In genomic region chr7:75688200-75689136, GRCh38 we compare ENCODE assay signal across 2 cellular contexts.
TF ChIP-seq lines count a peak whose summit lies in the region.

No MANE protein-coding gene starts in this region.

TF ChIP-seq in SK-N-SH, 30 proteins besides CTCF, POLR2A, EP300 and RAD21:
- TF ChIP-seq, protein P1, sequence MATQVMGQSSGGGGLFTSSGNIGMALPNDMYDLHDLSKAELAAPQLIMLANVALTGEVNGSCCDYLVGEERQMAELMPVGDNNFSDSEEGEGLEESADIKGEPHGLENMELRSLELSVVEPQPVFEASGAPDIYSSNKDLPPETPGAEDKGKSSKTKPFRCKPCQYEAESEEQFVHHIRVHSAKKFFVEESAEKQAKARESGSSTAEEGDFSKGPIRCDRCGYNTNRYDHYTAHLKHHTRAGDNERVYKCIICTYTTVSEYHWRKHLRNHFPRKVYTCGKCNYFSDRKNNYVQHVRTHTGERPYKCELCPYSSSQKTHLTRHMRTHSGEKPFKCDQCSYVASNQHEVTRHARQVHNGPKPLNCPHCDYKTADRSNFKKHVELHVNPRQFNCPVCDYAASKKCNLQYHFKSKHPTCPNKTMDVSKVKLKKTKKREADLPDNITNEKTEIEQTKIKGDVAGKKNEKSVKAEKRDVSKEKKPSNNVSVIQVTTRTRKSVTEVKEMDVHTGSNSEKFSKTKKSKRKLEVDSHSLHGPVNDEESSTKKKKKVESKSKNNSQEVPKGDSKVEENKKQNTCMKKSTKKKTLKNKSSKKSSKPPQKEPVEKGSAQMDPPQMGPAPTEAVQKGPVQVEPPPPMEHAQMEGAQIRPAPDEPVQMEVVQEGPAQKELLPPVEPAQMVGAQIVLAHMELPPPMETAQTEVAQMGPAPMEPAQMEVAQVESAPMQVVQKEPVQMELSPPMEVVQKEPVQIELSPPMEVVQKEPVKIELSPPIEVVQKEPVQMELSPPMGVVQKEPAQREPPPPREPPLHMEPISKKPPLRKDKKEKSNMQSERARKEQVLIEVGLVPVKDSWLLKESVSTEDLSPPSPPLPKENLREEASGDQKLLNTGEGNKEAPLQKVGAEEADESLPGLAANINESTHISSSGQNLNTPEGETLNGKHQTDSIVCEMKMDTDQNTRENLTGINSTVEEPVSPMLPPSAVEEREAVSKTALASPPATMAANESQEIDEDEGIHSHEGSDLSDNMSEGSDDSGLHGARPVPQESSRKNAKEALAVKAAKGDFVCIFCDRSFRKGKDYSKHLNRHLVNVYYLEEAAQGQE (IDR thresholded peaks at IDR 0.05; ENCODE audit: low read depth, low read length) = no peak
- TF ChIP-seq RCOR1 (IDR thresholded peaks at IDR 0.05; ENCODE audit: low read length) = no peak
- no peak for TF ChIP-seq TCF12 (IDR thresholded peaks at IDR 0.05)
- TF ChIP-seq, protein P2, sequence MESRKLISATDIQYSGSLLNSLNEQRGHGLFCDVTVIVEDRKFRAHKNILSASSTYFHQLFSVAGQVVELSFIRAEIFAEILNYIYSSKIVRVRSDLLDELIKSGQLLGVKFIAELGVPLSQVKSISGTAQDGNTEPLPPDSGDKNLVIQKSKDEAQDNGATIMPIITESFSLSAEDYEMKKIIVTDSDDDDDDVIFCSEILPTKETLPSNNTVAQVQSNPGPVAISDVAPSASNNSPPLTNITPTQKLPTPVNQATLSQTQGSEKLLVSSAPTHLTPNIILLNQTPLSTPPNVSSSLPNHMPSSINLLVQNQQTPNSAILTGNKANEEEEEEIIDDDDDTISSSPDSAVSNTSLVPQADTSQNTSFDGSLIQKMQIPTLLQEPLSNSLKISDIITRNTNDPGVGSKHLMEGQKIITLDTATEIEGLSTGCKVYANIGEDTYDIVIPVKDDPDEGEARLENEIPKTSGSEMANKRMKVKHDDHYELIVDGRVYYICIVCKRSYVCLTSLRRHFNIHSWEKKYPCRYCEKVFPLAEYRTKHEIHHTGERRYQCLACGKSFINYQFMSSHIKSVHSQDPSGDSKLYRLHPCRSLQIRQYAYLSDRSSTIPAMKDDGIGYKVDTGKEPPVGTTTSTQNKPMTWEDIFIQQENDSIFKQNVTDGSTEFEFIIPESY (IDR thresholded peaks at IDR 0.05; ENCODE audit: borderline replicate concordance, low read depth) = no peak
- TF ChIP-seq FOSL2 (IDR thresholded peaks at IDR 0.05; ENCODE audit: borderline replicate concordance, low read depth) = no peak
- no peak for TF ChIP-seq NRF1 (IDR thresholded peaks at IDR 0.05; ENCODE audit: low read depth, low read length)
- no peak for TF ChIP-seq MXI1 (IDR thresholded peaks at IDR 0.05; ENCODE audit: low read depth, low read length)
- no peak for TF ChIP-seq SIN3A (IDR thresholded peaks at IDR 0.05; ENCODE audit: borderline replicate concordance, low read depth, low read length)
- TF ChIP-seq YY1 (IDR thresholded peaks at IDR 0.05; ENCODE audit: low read depth) = no peak
- no peak for TF ChIP-seq RXRA (IDR thresholded peaks at IDR 0.05; ENCODE audit: borderline replicate concordance, low read depth)
- TF ChIP-seq NFIC (IDR thresholded peaks at IDR 0.05; ENCODE audit: borderline replicate concordance) = no peak
- no peak for TF ChIP-seq FOXM1 (IDR thresholded peaks at IDR 0.05; ENCODE audit: low read depth)
- TF ChIP-seq POLR2AphosphoS5 (IDR thresholded peaks at IDR 0.05; ENCODE audit: low read depth, low read length) = no peak
- TF ChIP-seq SMC3 (IDR thresholded peaks at IDR 0.05; ENCODE audit: low read depth, low read length) = no peak
- no peak for TF ChIP-seq TEAD4 (IDR thresholded peaks at IDR 0.05; ENCODE audit: borderline replicate concordance, insufficient read depth)
- TF ChIP-seq ELF1 (IDR thresholded peaks at IDR 0.05) = no peak
- TF ChIP-seq FOXJ3 (CRISPR knock-in tag; IDR thresholded peaks at IDR 0.05) = no peak
- no peak for TF ChIP-seq CHD2 (IDR thresholded peaks at IDR 0.05; ENCODE audit: low read length, partially characterized antibody)
- no peak for TF ChIP-seq GABPA (IDR thresholded peaks at IDR 0.05; ENCODE audit: low read depth)
- TF ChIP-seq, protein P3, sequence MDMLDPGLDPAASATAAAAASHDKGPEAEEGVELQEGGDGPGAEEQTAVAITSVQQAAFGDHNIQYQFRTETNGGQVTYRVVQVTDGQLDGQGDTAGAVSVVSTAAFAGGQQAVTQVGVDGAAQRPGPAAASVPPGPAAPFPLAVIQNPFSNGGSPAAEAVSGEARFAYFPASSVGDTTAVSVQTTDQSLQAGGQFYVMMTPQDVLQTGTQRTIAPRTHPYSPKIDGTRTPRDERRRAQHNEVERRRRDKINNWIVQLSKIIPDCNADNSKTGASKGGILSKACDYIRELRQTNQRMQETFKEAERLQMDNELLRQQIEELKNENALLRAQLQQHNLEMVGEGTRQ (IDR thresholded peaks at IDR 0.05; ENCODE audit: borderline replicate concordance, low read depth, low read length) = no peak

TF ChIP-seq in SK-N-SH treated with all-trans-retinoic acid at 6 μM for 48 hours, 23 proteins besides CTCF, POLR2A, EP300 and RAD21 (continued from another document):
- TF ChIP-seq, protein P4, sequence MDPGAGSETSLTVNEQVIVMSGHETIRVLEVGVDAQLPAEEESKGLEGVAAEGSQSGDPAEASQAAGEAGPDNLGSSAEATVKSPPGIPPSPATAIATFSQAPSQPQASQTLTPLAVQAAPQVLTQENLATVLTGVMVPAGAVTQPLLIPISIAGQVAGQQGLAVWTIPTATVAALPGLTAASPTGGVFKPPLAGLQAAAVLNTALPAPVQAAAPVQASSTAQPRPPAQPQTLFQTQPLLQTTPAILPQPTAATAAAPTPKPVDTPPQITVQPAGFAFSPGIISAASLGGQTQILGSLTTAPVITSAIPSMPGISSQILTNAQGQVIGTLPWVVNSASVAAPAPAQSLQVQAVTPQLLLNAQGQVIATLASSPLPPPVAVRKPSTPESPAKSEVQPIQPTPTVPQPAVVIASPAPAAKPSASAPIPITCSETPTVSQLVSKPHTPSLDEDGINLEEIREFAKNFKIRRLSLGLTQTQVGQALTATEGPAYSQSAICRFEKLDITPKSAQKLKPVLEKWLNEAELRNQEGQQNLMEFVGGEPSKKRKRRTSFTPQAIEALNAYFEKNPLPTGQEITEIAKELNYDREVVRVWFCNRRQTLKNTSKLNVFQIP (CRISPR knock-in tag; IDR thresholded peaks at IDR 0.05; ENCODE audit: borderline replicate concordance, low read depth) = no peak
- no peak for TF ChIP-seq ZNF8 (CRISPR knock-in tag; IDR thresholded peaks at IDR 0.05)
- TF ChIP-seq BACH2 (CRISPR knock-in tag; IDR thresholded peaks at IDR 0.05; ENCODE audit: borderline replicate concordance) = no peak
- TF ChIP-seq CSRNP3 (CRISPR knock-in tag; IDR thresholded peaks at IDR 0.05) = no peak
- no peak for TF ChIP-seq ZFP30 (CRISPR knock-in tag; IDR thresholded peaks at IDR 0.05)
- TF ChIP-seq GLIS3 (CRISPR knock-in tag; IDR thresholded peaks at IDR 0.05) = no peak
- TF ChIP-seq ESRRG (CRISPR knock-in tag; IDR thresholded peaks at IDR 0.05) = no peak
- TF ChIP-seq ZNF565 (CRISPR knock-in tag; conservative IDR thresholded peaks at IDR 0.05; ENCODE audit: low read depth) = no peak
- TF ChIP-seq SNAI2 (CRISPR knock-in tag; IDR thresholded peaks at IDR 0.05) = no peak
TF ChIP-seq in SK-N-SH treated with all-trans-retinoic acid at 6 μM for 48 hours: peak in this region for 0.
